Comparison of ENCODE assay signal across 30 cellular contexts in the genomic region with DNA sequence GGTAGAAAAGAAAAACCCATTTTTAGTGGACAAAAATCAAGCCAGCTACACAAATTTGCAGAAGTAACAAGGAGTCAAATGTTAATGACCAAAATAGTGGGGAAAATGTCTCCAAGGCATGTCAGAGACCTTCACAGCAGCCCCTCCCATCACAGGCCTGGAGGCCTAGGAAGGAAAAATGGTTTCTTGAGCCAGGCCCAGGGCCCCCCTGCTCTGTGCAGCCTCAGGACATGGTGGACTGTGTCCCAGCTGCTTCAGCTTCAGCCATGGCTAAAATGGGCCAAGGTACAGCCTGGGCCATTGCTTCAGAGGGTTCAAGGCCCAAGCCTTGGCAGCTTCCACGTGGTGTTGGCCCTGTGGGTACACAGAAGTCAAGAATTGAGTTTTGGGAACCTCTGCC.
DNase-seq lines count a peak whose midpoint lies in the region; TF ChIP-seq lines count a peak whose summit lies in the region.
"Had no signal": no experiment of that assay in that cellular context is flagged by ENCODE, and none has a peak within 500 bp of the region (broad histone marks: within the 10 kb centered on the region; RNA-seq: fewer than 3 reads in every experiment).

No MANE protein-coding gene starts in this region.

- no peak overlapping the region for H3K4me3 Mint-ChIP-seq in Caco-2 (ENCODE audit: unreplicated experiment)
- H3K4me3 Mint-ChIP-seq: B cell; CD14-positive monocyte; CD4-positive, alpha-beta memory T cell; CD4-positive, alpha-beta T cell; CD4-positive, CD25-positive, alpha-beta regulatory T cell; CD8-positive, alpha-beta memory T cell; CD8-positive, alpha-beta T cell had no signal

- no peaks in the 10 kb centered on the region for H3K36me3 Mint-ChIP-seq in Caco-2 (ENCODE audit: insufficient read depth, unreplicated experiment)
- H3K36me3 Mint-ChIP-seq: CD14-positive monocyte; CD4-positive, alpha-beta memory T cell; CD4-positive, CD25-positive, alpha-beta regulatory T cell; CD8-positive, alpha-beta memory T cell; CD8-positive, alpha-beta T cell had no signal

- H3K9me3 ChIP-seq in HEK293 (ENCODE audit: control insufficient read depth, insufficient read depth, low read depth, low read length) (no peaks in the 10 kb centered on the region; the same call in 1 of the 2 replicates), Caco-2 (no peaks in the 10 kb centered on the region)
- H3K9me3 ChIP-seq: A549, BE2C had no signal

- DNase-seq in posterior vena cava (ENCODE audit: low spot score), result peak; percentile 52
- no peak for DNase-seq in HuH-7 (ENCODE audit: low spot score)
- no peak for DNase-seq in Caco-2
- DNase-seq: 8988T; ACHN; AML-193; BE2C; C1 segment of cervical spinal cord; Calu3; CD4-positive, alpha-beta memory T cell; CD4-positive, alpha-beta T cell; CD4-positive, CD25-positive, alpha-beta regulatory T cell; CD8-positive, alpha-beta memory T cell; CD8-positive, alpha-beta T cell; COR-L47; DMS 273 treated with DMSO at 0.1 percent for 48 hours; DMS153; DMS53; DMS79; DMS79 treated with DMSO at 0.1 percent for 48 hours; DND-41; EL had no signal

- TF ChIP-seq CTCF in HEK293 (tag by site-specific recombination; IDR thresholded peaks at IDR 0.05), result no peak
- TF ChIP-seq CTCF in Caco-2 (IDR thresholded peaks at IDR 0.05; ENCODE audit: insufficient read depth in 1 of 2, low read depth in 1 of 2, low read length in 1 of 2, severe bottlenecking in 1 of 2, unreplicated experiment in 1 of 2), result no peak

- no TSS peak for BruUV-seq in Caco-2 (replicated peaks; lab: Mats Ljungman, UMichigan)

- CTCF ChIA-PET in HEK293 (lab: Yijun Ruan, JAX) (no interaction called here), Caco-2 (lab: Charles Lee) (no interaction called here)

- no peak overlapping the region for H3K27ac ChIP-seq in HEK293 (ENCODE audit: extremely low read depth, low read depth, low read length)
- H3K27ac ChIP-seq: 22Rv1; A549; BLaER1; BLaER1 treated with 17β-estradiol and CSF1 and Interleukin-3, amounts not matched to agents 10 nM and 100 nM; C4-2B had no signal

- no peaks in the 10 kb centered on the region for H3K4me1 Mint-ChIP-seq in Caco-2 (ENCODE audit: low read depth, unreplicated experiment)
- H3K4me1 Mint-ChIP-seq: B cell; CD14-positive monocyte; CD4-positive, alpha-beta memory T cell; CD4-positive, CD25-positive, alpha-beta regulatory T cell; CD8-positive, alpha-beta memory T cell had no signal

- H3K27me3 ChIP-seq in Caco-2 (replicated peaks; ENCODE audit: control insufficient read depth, insufficient read depth, low read length), result no peaks in the 10 kb centered on the region
- H3K27me3 ChIP-seq: BE2C; BLaER1; BLaER1 treated with 17β-estradiol and CSF1 and Interleukin-3, amounts not matched to agents 10 nM and 100 nM had no signal

- intact Hi-C loops in posterior vena cava (cut with DNase I), result no loop called here
- intact Hi-C loops in Caco-2 (cut with micrococcal nuclease; ENCODE audit: unreplicated experiment), result no loop called here

- no peaks in the 10 kb centered on the region for H3K27me3 Mint-ChIP-seq in Caco-2 (ENCODE audit: insufficient read depth, unreplicated experiment)
- H3K27me3 Mint-ChIP-seq: CD4-positive, alpha-beta memory T cell; CD4-positive, alpha-beta T cell; CD4-positive, CD25-positive, alpha-beta regulatory T cell; CD8-positive, alpha-beta memory T cell had no signal

- no peaks in the 10 kb centered on the region for H3K4me1 ChIP-seq in HEK293 (ENCODE audit: control insufficient read depth, insufficient read depth, low read length)
- H3K4me1 ChIP-seq in Caco-2, result no peaks in the 10 kb centered on the region
- H3K4me1 ChIP-seq: A549; BE2C; BLaER1; BLaER1 treated with 17β-estradiol and CSF1 and Interleukin-3, amounts not matched to agents 10 nM and 100 nM had no signal

- H3K4me3 ChIP-seq in HEK293 (ENCODE audit: low read depth, low read length) (no peak overlapping the region), Caco-2 (ENCODE audit: low read depth, low read length) (no peak overlapping the region)
- H3K4me3 ChIP-seq: A549; BLaER1; BLaER1 treated with 17β-estradiol and CSF1 and Interleukin-3, amounts not matched to agents 10 nM and 100 nM had no signal

- H3K9me3 Mint-ChIP-seq in Caco-2 (ENCODE audit: unreplicated experiment), result peaks cover 8% of the 10 kb centered on the region

- POLR2A ChIA-PET in HEK293 (lab: Yijun Ruan, JAX), result no interaction called here
- POLR2A ChIA-PET in Caco-2 (lab: Charles Lee), result no interaction called here

- no peak overlapping the region for H3K27ac Mint-ChIP-seq in Caco-2 (ENCODE audit: unreplicated experiment)
- H3K27ac Mint-ChIP-seq: B cell; CD14-positive monocyte; CD4-positive, alpha-beta memory T cell; CD4-positive, alpha-beta T cell; CD4-positive, CD25-positive, alpha-beta regulatory T cell; CD8-positive, alpha-beta memory T cell; CD8-positive, alpha-beta T cell had no signal

- H3K36me3 ChIP-seq in HEK293 (ENCODE audit: control insufficient read depth in 2 of 2, insufficient read depth in 1 of 2, low read length in 2 of 2), result no peaks in the 10 kb centered on the region
- no peaks in the 10 kb centered on the region for H3K36me3 ChIP-seq in Caco-2 (ENCODE audit: control insufficient read depth, insufficient read depth, low read length)
- H3K36me3 ChIP-seq: BE2C; BLaER1; BLaER1 treated with 17β-estradiol and CSF1 and Interleukin-3, amounts not matched to agents 10 nM and 100 nM had no signal

TF ChIP-seq in HEK293, 187 proteins besides CTCF, POLR2A, EP300 and RAD21:
- TF ChIP-seq ZNF350 (tag by site-specific recombination; IDR thresholded peaks at IDR 0.05) (no peak), ZBTB8A (tag by site-specific recombination; IDR thresholded peaks at IDR 0.05) (no peak), ZBTB48 (tag by site-specific recombination; IDR thresholded peaks at IDR 0.05) (no peak), ZNF585B (tag by site-specific recombination; IDR thresholded peaks at IDR 0.05) (peak; percentile 77)
- TF ChIP-seq, protein P1, sequence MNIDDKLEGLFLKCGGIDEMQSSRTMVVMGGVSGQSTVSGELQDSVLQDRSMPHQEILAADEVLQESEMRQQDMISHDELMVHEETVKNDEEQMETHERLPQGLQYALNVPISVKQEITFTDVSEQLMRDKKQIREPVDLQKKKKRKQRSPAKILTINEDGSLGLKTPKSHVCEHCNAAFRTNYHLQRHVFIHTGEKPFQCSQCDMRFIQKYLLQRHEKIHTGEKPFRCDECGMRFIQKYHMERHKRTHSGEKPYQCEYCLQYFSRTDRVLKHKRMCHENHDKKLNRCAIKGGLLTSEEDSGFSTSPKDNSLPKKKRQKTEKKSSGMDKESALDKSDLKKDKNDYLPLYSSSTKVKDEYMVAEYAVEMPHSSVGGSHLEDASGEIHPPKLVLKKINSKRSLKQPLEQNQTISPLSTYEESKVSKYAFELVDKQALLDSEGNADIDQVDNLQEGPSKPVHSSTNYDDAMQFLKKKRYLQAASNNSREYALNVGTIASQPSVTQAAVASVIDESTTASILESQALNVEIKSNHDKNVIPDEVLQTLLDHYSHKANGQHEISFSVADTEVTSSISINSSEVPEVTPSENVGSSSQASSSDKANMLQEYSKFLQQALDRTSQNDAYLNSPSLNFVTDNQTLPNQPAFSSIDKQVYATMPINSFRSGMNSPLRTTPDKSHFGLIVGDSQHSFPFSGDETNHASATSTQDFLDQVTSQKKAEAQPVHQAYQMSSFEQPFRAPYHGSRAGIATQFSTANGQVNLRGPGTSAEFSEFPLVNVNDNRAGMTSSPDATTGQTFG (tag by site-specific recombination; IDR thresholded peaks at IDR 0.05; ENCODE audit: borderline replicate concordance), result no peak
